Comparison of ENCODE assay signal across 29 cellular contexts in the genomic region with DNA sequence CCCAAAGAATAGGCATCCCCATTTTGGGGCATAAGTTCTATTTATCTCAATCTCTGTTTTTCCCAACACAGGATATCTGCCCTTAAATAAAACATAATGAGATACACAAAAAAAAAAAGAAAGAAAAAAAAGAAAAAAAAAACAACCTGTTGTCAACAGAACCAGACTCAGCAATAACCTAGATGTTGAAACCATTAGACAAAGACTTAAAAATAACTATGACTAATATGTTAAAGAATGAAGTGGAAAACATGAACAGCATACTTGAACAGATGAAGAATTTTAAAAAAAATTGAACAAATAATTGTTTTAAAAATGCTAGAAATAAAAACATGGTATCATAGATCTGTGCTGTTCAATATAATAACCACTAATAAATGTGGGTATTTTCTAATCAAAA.
DNase-seq lines count a peak whose midpoint lies in the region; ATAC-seq, FAIRE-seq and TF ChIP-seq lines count a peak whose summit lies in the region.
"Had no signal": no experiment of that assay in that cellular context is flagged by ENCODE, and none has a peak within 500 bp of the region (broad histone marks: within the 10 kb centered on the region; RNA-seq: fewer than 3 reads in every experiment).

No MANE protein-coding gene starts in this region.

- H4K5ac ChIP-seq in IMR-90 (ENCODE audit: low read depth, low read length): no peak overlapping the region

- H2AK5ac ChIP-seq in IMR-90 (ENCODE audit: low read depth, low read length): no peak overlapping the region

- H3K27ac Mint-ChIP-seq in endodermal cell: no peak overlapping the region
- H3K27ac Mint-ChIP-seq: activated B cell treated with CpG ODN at 0.5 μM for 24 hours; activated CD4-positive, alpha-beta memory T cell treated with anti-CD3 and anti-CD28 coated beads, Interleukin-2, amount 10 ng/mL, durations not matched to agents 7 days and 5 days; CD14-positive monocyte; memory B cell; naive thymus-derived CD4-positive, alpha-beta T cell; T-helper 17 cell had no signal

- intact Hi-C loops in IMR-90 (cut with micrococcal nuclease): loop anchor here (5.0 kb wide), 1 partner anchor 179 kb away; no protein-coding TSS in a partner anchor

- no peak overlapping the region for H3K4me3 Mint-ChIP-seq in endodermal cell
- H3K4me3 Mint-ChIP-seq: activated B cell treated with CpG ODN at 0.5 μM for 24 hours; activated CD4-positive, alpha-beta memory T cell treated with anti-CD3 and anti-CD28 coated beads, Interleukin-2, amount 10 ng/mL, durations not matched to agents 7 days and 5 days; CD14-positive monocyte; central memory CD8-positive, alpha-beta T cell; memory B cell; naive thymus-derived CD4-positive, alpha-beta T cell; T-helper 17 cell had no signal

- dilution Hi-C loops in IMR-90 (cut with HindIII; ENCODE audit: low sequenced_read_pairs, unreplicated experiment): no loop called here

- no peak overlapping the region for H2BK120ac ChIP-seq in IMR-90 (ENCODE audit: low read depth, low read length)

- CTCF ChIA-PET in IMR-90 (lab: Yijun Ruan, JAX): no interaction called here

- H3K27me3 ChIP-seq in IMR-90 (ENCODE audit: control insufficient read depth, insufficient read depth, low read length): no peaks in the 10 kb centered on the region
- no peaks in the 10 kb centered on the region for H3K27me3 ChIP-seq in bronchial epithelial cell (ENCODE audit: control insufficient read depth, insufficient read depth, low read length)
- H3K27me3 ChIP-seq in endodermal cell (ENCODE audit: control insufficient read depth, insufficient read depth, low read length, poor library complexity, severe bottlenecking): no peaks in the 10 kb centered on the region
- H3K27me3 ChIP-seq: adrenal gland, gastrocnemius medialis, ovary, right lobe of liver, SJCRH30 had no signal

- no TSS peak for BruUV-seq in IMR-90 (replicated peaks; lab: Mats Ljungman, UMichigan)

- no peak for TF ChIP-seq RAD21 in IMR-90 (IDR thresholded peaks at IDR 0.05; ENCODE audit: low read length)

- no peak overlapping the region for H3K18ac ChIP-seq in IMR-90 (ENCODE audit: low read depth, low read length)

- H3K36me3 ChIP-seq in IMR-90 (ENCODE audit: control insufficient read depth, insufficient read depth, low read length): no peaks in the 10 kb centered on the region
- no peaks in the 10 kb centered on the region for H3K36me3 ChIP-seq in bronchial epithelial cell (ENCODE audit: control insufficient read depth, insufficient read depth, low read length)
- H3K36me3 ChIP-seq in endodermal cell (ENCODE audit: control insufficient read depth, insufficient read depth, low read length): no peaks in the 10 kb centered on the region
- H3K36me3 ChIP-seq: adrenal gland, gastrocnemius medialis, ovary, right lobe of liver, SJCRH30 had no signal

- no peaks in the 10 kb centered on the region for H3K27me3 Mint-ChIP-seq in endodermal cell (ENCODE audit: insufficient read depth)
- H3K27me3 Mint-ChIP-seq: activated B cell treated with CpG ODN at 0.5 μM for 24 hours; activated CD4-positive, alpha-beta memory T cell treated with anti-CD3 and anti-CD28 coated beads, Interleukin-2, amount 10 ng/mL, durations not matched to agents 7 days and 5 days; central memory CD8-positive, alpha-beta T cell; memory B cell; T-helper 17 cell had no signal

- peak; percentile 31 for DNase-seq in IMR-90
- DNase-seq in bronchial epithelial cell (ENCODE audit: low read depth): peak; percentile 55
- DNase-seq in frontal cortex (ENCODE audit: low spot score in 2 of 2): no peak
- DNase-seq in midbrain (lab: John Stamatoyannopoulos, UW): no peak
- no peak for DNase-seq in SKM-1 treated with dmso at 0.1 percent for 144 hours (lab: John Stamatoyannopoulos, UW; ENCODE audit: unreplicated experiment)
- no peak for DNase-seq in endodermal cell
- DNase-seq in LoVo (ENCODE audit: low spot score): no peak
- DNase-seq: activated B cell treated with CpG ODN at 0.5 μM for 24 hours; activated CD4-positive, alpha-beta memory T cell treated with anti-CD3 and anti-CD28 coated beads, Interleukin-2, amount 10 ng/mL, durations not matched to agents 7 days and 5 days; activated gamma-delta T cell treated with Interleukin-2 at 50 U/mL for 16 hours; activated T-cell treated with anti-CD3 and anti-CD28 coated beads for 4 hours; adrenal gland; effector memory CD4-positive, alpha-beta T cell; gastrocnemius medialis; KBM-7; naive thymus-derived CD4-positive, alpha-beta T cell; NCI-H1092; NCI-H2081 treated with DMSO at 0.1 percent for 48 hours; NCI-H446; ovary; right lobe of liver; SJCRH30; T-helper 17 cell had no signal

- no peak overlapping the region for H2AK9ac ChIP-seq in IMR-90 (replicated peaks; ENCODE audit: low read depth, low read length, poor library complexity)

- H3K9me3 ChIP-seq in IMR-90 (ENCODE audit: control insufficient read depth, insufficient read depth, low read length): no peaks in the 10 kb centered on the region
- no peaks in the 10 kb centered on the region for H3K9me3 ChIP-seq in endodermal cell (ENCODE audit: control insufficient read depth, low read length)
- H3K9me3 ChIP-seq: adrenal gland, gastrocnemius medialis, ovary, right lobe of liver, SJCRH30 had no signal

- H3K4me1 Mint-ChIP-seq in endodermal cell: no peaks in the 10 kb centered on the region
- H3K4me1 Mint-ChIP-seq: activated B cell treated with CpG ODN at 0.5 μM for 24 hours; activated CD4-positive, alpha-beta memory T cell treated with anti-CD3 and anti-CD28 coated beads, Interleukin-2, amount 10 ng/mL, durations not matched to agents 7 days and 5 days; CD14-positive monocyte; central memory CD8-positive, alpha-beta T cell; memory B cell; naive thymus-derived CD4-positive, alpha-beta T cell; T-helper 17 cell had no signal

- H3K4me3 ChIP-seq in IMR-90 (ENCODE audit: insufficient read depth, low read depth, low read length) (no peak overlapping the region), bronchial epithelial cell (ENCODE audit: low read depth, low read length) (no peak overlapping the region), endodermal cell (ENCODE audit: low read length) (no peak overlapping the region)
- H3K4me3 ChIP-seq: adrenal gland, gastrocnemius medialis, ovary, right lobe of liver, SJCRH30 had no signal

- no peak overlapping the region for H3K14ac ChIP-seq in IMR-90 (replicated peaks; ENCODE audit: low read depth, low read length)

- H3K4ac ChIP-seq in IMR-90 (ENCODE audit: low read depth, low read length): no peak overlapping the region

- in situ Hi-C loops in IMR-90 (cut with MboI; ENCODE audit: low sequenced_read_pairs): no loop called here

- FAIRE-seq in A204.1 (lab: Jason Lieb, UNC) (peak; percentile 34), bronchial epithelial cell (lab: Jason Lieb, UNC) (no peak), frontal cortex (lab: Jason Lieb, UNC) (peak; percentile 68)
- FAIRE-seq: G401.6, H1 had no signal

- no peaks in the 10 kb centered on the region for H4K20me1 ChIP-seq in IMR-90 (ENCODE audit: insufficient read depth, low read length)

- no peaks in the 10 kb centered on the region for H3K79me1 ChIP-seq in IMR-90 (ENCODE audit: low read depth in 1 of 2, low read length in 2 of 2)

- POLR2A ChIA-PET in IMR-90 (lab: Charles Lee; ENCODE audit: unreplicated experiment): interaction anchor here (0.7 kb wide), 1 partner anchor 120 kb away, joined by 14 read pairs; no protein-coding TSS in a partner anchor

- no peak overlapping the region for H3K4me2 ChIP-seq in IMR-90 (ENCODE audit: low read depth, low read length)

- H3K4me1 ChIP-seq in IMR-90 (ENCODE audit: control insufficient read depth, insufficient read depth, low read length) (no peaks in the 10 kb centered on the region), endodermal cell (ENCODE audit: control insufficient read depth, insufficient read depth, low read length) (no peaks in the 10 kb centered on the region)
- H3K4me1 ChIP-seq: adrenal gland, gastrocnemius medialis, right lobe of liver, SJCRH30 had no signal

- H3K9me1 ChIP-seq in IMR-90 (ENCODE audit: insufficient read depth, low read length): no peaks in the 10 kb centered on the region

- H3K9me3 Mint-ChIP-seq in endodermal cell: no peaks in the 10 kb centered on the region
- H3K9me3 Mint-ChIP-seq: activated B cell treated with CpG ODN at 0.5 μM for 24 hours; activated CD4-positive, alpha-beta memory T cell treated with anti-CD3 and anti-CD28 coated beads, Interleukin-2, amount 10 ng/mL, durations not matched to agents 7 days and 5 days; central memory CD8-positive, alpha-beta T cell had no signal

- no peak overlapping the region for H2BK20ac ChIP-seq in IMR-90 (ENCODE audit: low read depth, low read length)

- H3K9ac ChIP-seq in IMR-90 (ENCODE audit: low read depth, low read length): no peak overlapping the region
- no peak overlapping the region for H3K9ac ChIP-seq in endodermal cell (ENCODE audit: extremely low read depth, low read length, poor library complexity, severe bottlenecking)

- ATAC-seq in IMR-90 (ENCODE audit: low read depth): no peak
- ATAC-seq: gastrocnemius medialis; naive thymus-derived CD4-positive, alpha-beta T cell; right lobe of liver; T-helper 17 cell had no signal

- no peaks in the 10 kb centered on the region for H3K36me3 Mint-ChIP-seq in endodermal cell (ENCODE audit: low read depth)
- H3K36me3 Mint-ChIP-seq: CD14-positive monocyte; memory B cell; naive thymus-derived CD4-positive, alpha-beta T cell had no signal

- no peak overlapping the region for H4K91ac ChIP-seq in IMR-90 (ENCODE audit: insufficient read depth, low read depth, low read length)

- TF ChIP-seq CTCF in IMR-90 (conservative IDR thresholded peaks at IDR 0.05; ENCODE audit: low read depth, low read length): no peak
- no peak for TF ChIP-seq CTCF in bronchial epithelial cell (IDR thresholded peaks at IDR 0.05; ENCODE audit: insufficient read depth, low read length, severe bottlenecking)
- no peak for TF ChIP-seq CTCF in endodermal cell (conservative IDR thresholded peaks at IDR 0.05)

- H4K8ac ChIP-seq in IMR-90 (ENCODE audit: low read depth in 2 of 2, low read length in 2 of 2): no peak overlapping the region

- no peak overlapping the region for H2BK15ac ChIP-seq in IMR-90 (ENCODE audit: low read depth, low read length)

- no peak overlapping the region for H3K23ac ChIP-seq in IMR-90 (ENCODE audit: low read depth, low read length)

- H3K27ac ChIP-seq in IMR-90 (ENCODE audit: insufficient read depth, low read length) (no peak overlapping the region), endodermal cell (ENCODE audit: low read depth, low read length) (no peak overlapping the region)
- H3K27ac ChIP-seq: adrenal gland, gastrocnemius medialis, ovary, right lobe of liver, SJCRH30 had no signal

- TF ChIP-seq POLR2A in IMR-90 (IDR thresholded peaks at IDR 0.05; ENCODE audit: low read depth, low read length): no peak

- H3K56ac ChIP-seq in IMR-90 (ENCODE audit: extremely low read depth, insufficient read depth, low read length): no peak overlapping the region

- no peak overlapping the region for H2BK5ac ChIP-seq in IMR-90 (ENCODE audit: low read depth, low read length, poor library complexity, severe bottlenecking)

- H2AFZ ChIP-seq in IMR-90 (replicated peaks; ENCODE audit: low read length, poor library complexity): no peak overlapping the region

Comparison
In these comparisons a context has a peak if more than half of its experiments do, and no peak if none do; other contexts are left out.
1. DNase-seq: peak in IMR-90 (single experiment) and bronchial epithelial cell (single experiment); none in frontal cortex (0 of 2), midbrain (single experiment), SKM-1 treated with dmso at 0.1 percent for 144 hours (single experiment), endodermal cell (single experiment) and LoVo (single experiment).